Comparison of ENCODE assay signal across 1 cellular context in the genomic region with DNA sequence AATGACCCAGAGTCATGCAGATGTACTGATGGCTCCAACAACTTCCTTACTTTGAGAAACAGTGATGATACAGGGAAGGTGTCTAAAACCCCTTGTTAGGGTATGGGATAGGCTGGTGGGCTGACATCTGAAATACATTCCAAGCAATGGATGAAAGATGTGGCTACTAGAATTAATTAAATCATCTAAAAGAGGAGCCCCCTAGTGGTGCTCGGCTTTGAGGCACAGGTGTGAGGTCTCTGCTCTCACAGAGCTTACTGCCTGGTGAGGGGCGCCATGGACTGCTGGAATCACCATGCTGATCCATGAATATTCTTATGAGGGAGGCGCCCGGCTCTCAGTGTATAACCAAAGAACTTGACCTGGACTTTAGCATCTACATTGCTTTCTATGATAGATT.
A peak's percentile ranks its signal among the peaks of the same experiment; 100 is the strongest.
TF ChIP-seq lines count a peak whose summit lies in the region.

No MANE protein-coding gene starts in this region.

TF ChIP-seq in H1, 55 proteins besides CTCF, POLR2A, EP300 and RAD21:
- TF ChIP-seq CTBP2 (IDR thresholded peaks at IDR 0.05; ENCODE audit: borderline replicate concordance, insufficient read depth, insufficient read length, low read length) (no peak), TEAD4 (IDR thresholded peaks at IDR 0.05; ENCODE audit: low read depth, low read length) (0 out of 2 replicates have a peak, but pooled peaks have one; percentile 23)
